Comparison of ENCODE assay signal across 1 cellular context in genomic region chr9:131529597-131530545, GRCh38.
TF ChIP-seq lines count a peak whose summit lies in the region.

No MANE protein-coding gene starts in this region.

TF ChIP-seq in K562, 482 proteins besides CTCF, POLR2A, EP300 and RAD21:
- TF ChIP-seq ZNF124 (CRISPR knock-in tag; IDR thresholded peaks at IDR 0.05) (no peak), CTCFL (IDR thresholded peaks at IDR 0.05; ENCODE audit: borderline replicate concordance, insufficient read depth, low read depth, low read length, poor library complexity, severe bottlenecking) (no peak), ZNF57 (CRISPR knock-in tag; IDR thresholded peaks at IDR 0.05) (no peak), SP2 (IDR thresholded peaks at IDR 0.05; ENCODE audit: extremely low read depth, low read depth, low read length, poor library complexity, severe bottlenecking) (no peak), CBX1 (IDR thresholded peaks at IDR 0.05; ENCODE audit: low read depth) (no peak), CREB5 (CRISPR knock-in tag; IDR thresholded peaks at IDR 0.05) (no peak), ZNF518B (CRISPR knock-in tag; IDR thresholded peaks at IDR 0.05) (no peak), BRF1 (IDR thresholded peaks at IDR 0.05; ENCODE audit: borderline replicate concordance, extremely low read depth, insufficient read length) (no peak)
